9 cellular contexts compared by ENCODE assay signal in the genomic region with DNA sequence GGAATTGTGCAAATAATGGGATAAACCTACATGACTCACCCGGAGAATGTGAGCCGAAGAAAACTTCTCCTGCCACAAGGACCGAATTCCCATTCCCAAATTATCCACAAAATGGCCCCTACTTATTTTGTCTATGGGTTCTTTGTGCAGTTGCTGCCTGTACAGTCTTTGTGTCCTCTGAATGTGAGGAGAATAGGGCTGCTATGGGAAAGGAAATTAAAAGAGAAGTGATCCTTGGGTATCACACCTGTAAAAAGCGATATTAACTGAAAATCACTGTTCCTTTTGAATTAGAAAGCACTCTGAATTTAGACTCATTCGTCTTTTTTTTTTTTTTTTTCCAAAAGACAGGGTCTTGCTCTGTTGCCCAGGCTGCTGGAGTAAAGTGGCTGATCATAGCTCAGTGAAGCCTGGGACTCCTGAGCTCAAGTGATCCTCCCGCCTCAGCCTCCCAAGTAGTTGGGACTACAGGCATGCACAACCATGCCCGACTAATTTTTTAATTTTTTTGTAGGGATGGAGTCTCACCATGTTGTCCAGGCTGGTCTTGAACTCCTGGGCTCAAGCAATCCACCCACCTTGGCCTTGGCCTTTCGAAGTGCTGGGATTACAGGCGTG. TPM values are rescaled to one million over a fixed set of nuclear protein-coding genes. Genes with fewer than 3 reads are reported as not detected.
DNase-seq lines count a peak whose midpoint lies in the region; ATAC-seq, FAIRE-seq and TF ChIP-seq lines count a peak whose summit lies in the region.
"Had no signal": no experiment of that assay in that cellular context is flagged by ENCODE, and none has a peak within 500 bp of the region (broad histone marks: within the 10 kb centered on the region; RNA-seq: fewer than 3 reads in every experiment).

No MANE protein-coding gene starts in this region.

- no peak for DNase-seq in activated T-cell treated with anti-CD3 and anti-CD28 coated beads, Interleukin-2, amount 50 U/mL, for 72 hours
- DNase-seq in activated T-cell treated with anti-CD3 and anti-CD28 coated beads for 4 hours (no peak), astrocyte (ENCODE audit: low read depth) (no peak), lower lobe of right lung (no peak), type B pancreatic cell (ENCODE audit: extremely low spot score, unreplicated experiment) (no peak), NCI-H1436 (lab: John Stamatoyannopoulos, UW) (no peak), RPMI8226 (no peak), inferior parietal cortex (ENCODE audit: extremely low spot score) (no peak)

- intact Hi-C loops in lower lobe of right lung (cut with DNase I), result no loop called here

- FAIRE-seq in astrocyte (lab: Jason Lieb, UNC), result no peak
- FAIRE-seq: colon had no signal

- H3K27ac ChIP-seq in astrocyte (ENCODE audit: low read depth, low read length), result peak overlapping the region; percentile 96
- peak overlapping the region; percentile 91 for H3K27ac ChIP-seq in lower lobe of right lung

- no peaks in the 10 kb centered on the region for H3K36me3 Mint-ChIP-seq in activated T-cell treated with anti-CD3 and anti-CD28 coated beads, Interleukin-2, amount 50 U/mL, for 72 hours (ENCODE audit: insufficient read depth in 2 of 2)
- H3K36me3 Mint-ChIP-seq in astrocyte (ENCODE audit: low read depth, unreplicated experiment), result no peaks in the 10 kb centered on the region
- peaks cover 4% of the 10 kb centered on the region for H3K36me3 Mint-ChIP-seq in type B pancreatic cell

- H3K4me3 ChIP-seq in astrocyte (ENCODE audit: insufficient read depth, low read depth, low read length) (peak overlapping the region; percentile 53), lower lobe of right lung (peak overlapping the region; percentile 50)

- no peaks in the 10 kb centered on the region for H3K27me3 ChIP-seq in astrocyte (ENCODE audit: insufficient read depth, low read length)
- no peaks in the 10 kb centered on the region for H3K27me3 ChIP-seq in lower lobe of right lung (ENCODE audit: low read depth)

- H3K4me1 Mint-ChIP-seq in activated T-cell treated with anti-CD3 and anti-CD28 coated beads, Interleukin-2, amount 50 U/mL, for 72 hours (ENCODE audit: low read depth), result peaks cover 15% of the 10 kb centered on the region
- peaks cover 29% of the 10 kb centered on the region for H3K4me1 Mint-ChIP-seq in astrocyte (ENCODE audit: low read depth, unreplicated experiment)
- H3K4me1 Mint-ChIP-seq in type B pancreatic cell (ENCODE audit: unreplicated experiment), result peaks cover 23% of the 10 kb centered on the region

- H3K4me2 ChIP-seq in astrocyte (ENCODE audit: low read length), result peak overlapping the region; percentile 84

- no peak for ATAC-seq in activated T-cell treated with anti-CD3 and anti-CD28 coated beads, Interleukin-2, amount 50 U/mL, for 72 hours (replicated peaks in 1 of 2)
- no peak for ATAC-seq in lower lobe of right lung

- H2AFZ ChIP-seq in astrocyte (ENCODE audit: low read depth, low read length), result peak overlapping the region; percentile 36

- H3K36me3 ChIP-seq in astrocyte (ENCODE audit: insufficient read depth, low read length), result no peaks in the 10 kb centered on the region
- no peaks in the 10 kb centered on the region for H3K36me3 ChIP-seq in lower lobe of right lung

- H3K27me3 Mint-ChIP-seq in activated T-cell treated with anti-CD3 and anti-CD28 coated beads, Interleukin-2, amount 50 U/mL, for 72 hours (ENCODE audit: low read depth), result no peaks in the 10 kb centered on the region
- no peaks in the 10 kb centered on the region for H3K27me3 Mint-ChIP-seq in astrocyte (ENCODE audit: low read depth, unreplicated experiment)
- H3K27me3 Mint-ChIP-seq in type B pancreatic cell, result no peaks in the 10 kb centered on the region

- H3K4me1 ChIP-seq in astrocyte (ENCODE audit: insufficient read depth, low read length), result peaks cover 32% of the 10 kb centered on the region
- peaks cover 69% of the 10 kb centered on the region for H3K4me1 ChIP-seq in lower lobe of right lung

- H4K20me1 ChIP-seq in astrocyte (ENCODE audit: insufficient read depth, low read length), result no peaks in the 10 kb centered on the region

- H3K9me3 ChIP-seq in astrocyte (ENCODE audit: insufficient read depth, low read depth, low read length), result no peaks in the 10 kb centered on the region
- no peaks in the 10 kb centered on the region for H3K9me3 ChIP-seq in lower lobe of right lung

- H3K4me3 Mint-ChIP-seq in activated T-cell treated with anti-CD3 and anti-CD28 coated beads, Interleukin-2, amount 50 U/mL, for 72 hours, result peak overlapping the region; percentile 78 to 90
- H3K4me3 Mint-ChIP-seq in astrocyte (ENCODE audit: unreplicated experiment) (peak overlapping the region; percentile 77), type B pancreatic cell (peak overlapping the region; percentile 85)

- peaks cover 39% of the 10 kb centered on the region for H3K79me2 ChIP-seq in astrocyte (ENCODE audit: insufficient read depth, low read length)

- no peak for TF ChIP-seq CTCF in astrocyte (IDR thresholded peaks at IDR 0.05; ENCODE audit: insufficient read depth, low read depth, low read length)
- no peak for TF ChIP-seq CTCF in lower lobe of right lung (IDR thresholded peaks at IDR 0.05)
- no peak for TF ChIP-seq CTCF in type B pancreatic cell (conservative IDR thresholded peaks at IDR 0.05)

- H3K27ac Mint-ChIP-seq in activated T-cell treated with anti-CD3 and anti-CD28 coated beads, Interleukin-2, amount 50 U/mL, for 72 hours, result no peak overlapping the region
- H3K27ac Mint-ChIP-seq in astrocyte (ENCODE audit: unreplicated experiment) (peak overlapping the region; percentile 97), type B pancreatic cell (peak overlapping the region; percentile 98)

- H3K9me3 Mint-ChIP-seq in activated T-cell treated with anti-CD3 and anti-CD28 coated beads, Interleukin-2, amount 50 U/mL, for 72 hours, result no peaks in the 10 kb centered on the region
- H3K9me3 Mint-ChIP-seq in astrocyte (ENCODE audit: unreplicated experiment) (no peaks in the 10 kb centered on the region), type B pancreatic cell (no peaks in the 10 kb centered on the region)

- H3K9ac ChIP-seq in astrocyte (ENCODE audit: low read length), result peak overlapping the region; percentile 84

RNA-seq across cellular contexts. Expression of gene CHD9, which starts 45.4 kb away (rescaled TPM):
- total RNA-seq in activated T-cell treated with anti-CD3 and anti-CD28 coated beads, Interleukin-2, amount 50 U/mL, for 72 hours, result 10 to 100 TPM; 16.7 to 17.4 TPM
- 67.2 and 77.4 TPM in 2 replicates for total RNA-seq in astrocyte
- 73.1 TPM for total RNA-seq in lower lobe of right lung
- total RNA-seq in type B pancreatic cell (ENCODE audit: low replicate concordance), result 45.8 and 68.6 TPM in 2 replicates

RNA-seq across cellular contexts. Expression of gene CHD9NB, which starts 47.5 kb away (rescaled TPM):
- total RNA-seq in activated T-cell treated with anti-CD3 and anti-CD28 coated beads, Interleukin-2, amount 50 U/mL, for 72 hours, result under 1 TPM; 0.19 to 0.46 TPM
- total RNA-seq in astrocyte (2.8 and 3.3 TPM in 2 replicates), lower lobe of right lung (12.4 TPM), type B pancreatic cell (ENCODE audit: low replicate concordance) (2.6 and 4.4 TPM in 2 replicates)
